ENCODE assay signal across 16 cellular contexts in genomic region chr17:76545918-76546555, GRCh38. TPM values are rescaled to one million over a fixed set of nuclear protein-coding genes. Genes with fewer than 3 reads are reported as not detected.
DNase-seq lines count a peak whose midpoint lies in the region; ATAC-seq and TF ChIP-seq lines count a peak whose summit lies in the region.
"Had no signal": no experiment of that assay in that cellular context is flagged by ENCODE, and none has a peak within 500 bp of the region (broad histone marks: within the 10 kb centered on the region; RNA-seq: fewer than 3 reads in every experiment).

No MANE protein-coding gene starts in this region.

- H3K9me3 Mint-ChIP-seq in chondrocyte (ENCODE audit: low read depth): no peaks in the 10 kb centered on the region
- H3K9me3 Mint-ChIP-seq in CD8-positive, alpha-beta T cell: no peaks in the 10 kb centered on the region

- DNase-seq in AG04450 (ENCODE audit: low read depth, low spot score): no peak
- peak; percentile 71 for DNase-seq in chondrocyte (ENCODE audit: low spot score)
- peak; percentile 44 for DNase-seq in medulla oblongata (ENCODE audit: extremely low spot score)
- DNase-seq in NCI-H2107 (lab: John Stamatoyannopoulos, UW): no peak
- no peak for DNase-seq in CD8-positive, alpha-beta T cell
- no peak for DNase-seq in NAMALWA (ENCODE audit: low spot score)
- DNase-seq: activated CD4-positive, alpha-beta T cell treated with anti-CD3 and anti-CD28 coated beads for 1 hour; activated CD8-positive, alpha-beta memory T cell treated with anti-CD3 and anti-CD28 coated beads, Interleukin-2, amount 10 ng/mL, durations not matched to agents 7 days and 5 days; activated effector memory CD4-positive, alpha-beta T cell treated with anti-CD3 and anti-CD28 coated beads, Interleukin-2, amount 50 U/mL, for 16 hours; COR-L47; cortex of kidney; NCI-H1930; NCI-H510A treated with DMSO at 0.1 percent for 48 hours; stimulated activated CD4-positive, alpha-beta T cell treated with anti-CD3 and anti-CD28 coated beads, Interleukin-2, amount 100 ng/mL, for 48 hours had no signal

- no peak for TF ChIP-seq EP300 in Ishikawa (IDR thresholded peaks at IDR 0.05; ENCODE audit: borderline replicate concordance)

- peaks cover 2% of the 10 kb centered on the region for H3K27me3 ChIP-seq in AG04450 (ENCODE audit: control insufficient read depth, insufficient read depth, low read length)
- H3K27me3 ChIP-seq in CD8-positive, alpha-beta T cell (ENCODE audit: insufficient read depth, low read length): no peaks in the 10 kb centered on the region

- no peak overlapping the region for H3K27ac Mint-ChIP-seq in chondrocyte (ENCODE audit: unreplicated experiment)
- H3K27ac Mint-ChIP-seq in CD8-positive, alpha-beta T cell: no peak overlapping the region
- H3K27ac Mint-ChIP-seq: activated CD8-positive, alpha-beta memory T cell treated with anti-CD3 and anti-CD28 coated beads, Interleukin-2, amount 10 ng/mL, durations not matched to agents 7 days and 5 days had no signal

- no peak overlapping the region for H3K4me3 Mint-ChIP-seq in chondrocyte (ENCODE audit: unreplicated experiment)
- no peak overlapping the region for H3K4me3 Mint-ChIP-seq in CD8-positive, alpha-beta T cell
- H3K4me3 Mint-ChIP-seq: activated CD8-positive, alpha-beta memory T cell treated with anti-CD3 and anti-CD28 coated beads, Interleukin-2, amount 10 ng/mL, durations not matched to agents 7 days and 5 days had no signal

- H3K27me3 Mint-ChIP-seq in chondrocyte (ENCODE audit: low read depth): no peaks in the 10 kb centered on the region
- H3K27me3 Mint-ChIP-seq in CD8-positive, alpha-beta T cell (ENCODE audit: low read depth): peaks cover 12% of the 10 kb centered on the region

- no peaks in the 10 kb centered on the region for H3K9me3 ChIP-seq in AG04450 (ENCODE audit: control insufficient read depth, insufficient read depth, low read length)
- H3K9me3 ChIP-seq in CD8-positive, alpha-beta T cell (ENCODE audit: low read length): no peaks in the 10 kb centered on the region

- H3K27ac ChIP-seq in AG04450 (ENCODE audit: low read depth, low read length): peak overlapping the region; percentile 68
- no peak overlapping the region for H3K27ac ChIP-seq in CD8-positive, alpha-beta T cell (ENCODE audit: low read depth, low read length)

- POLR2A ChIA-PET in AG04450 (lab: Yijun Ruan, JAX): interaction anchor here (0.5 to 1.7 kb wide), 11 partner anchors 9 to 1649 kb away, joined by 3 to 14 read pairs (median 5); partner anchors contain the start of genes CYGB and MFSD11
- POLR2A ChIA-PET in CD8-positive, alpha-beta T cell (lab: Charles Lee): interaction anchor here (0.6 kb wide), 1 partner anchor 18 kb away, joined by 3 read pairs; no protein-coding TSS in a partner anchor

- no peaks in the 10 kb centered on the region for H3K36me3 ChIP-seq in CD8-positive, alpha-beta T cell (ENCODE audit: insufficient read depth, low read length)

- TF ChIP-seq CTCF in AG04450 (IDR thresholded peaks at IDR 0.05; ENCODE audit: low read depth, low read length) (no peak), chondrocyte (IDR thresholded peaks at IDR 0.05) (no peak)
- no peak for TF ChIP-seq CTCF in CD8-positive, alpha-beta T cell (IDR thresholded peaks at IDR 0.05)

- CTCF ChIA-PET in AG04450 (lab: Charles Lee): interaction anchor here (0.7 to 4.8 kb wide), 11 partner anchors 11 to 169 kb away, joined by 3 to 41 read pairs (median 6); no protein-coding TSS in a partner anchor
- CTCF ChIA-PET in CD8-positive, alpha-beta T cell (lab: Charles Lee): interaction anchor here (0.8 to 8.7 kb wide), 23 partner anchors 10 to 171 kb away, joined by 3 to 176 read pairs (median 5); partner anchors contain the start of gene AANAT

- no peak overlapping the region for H3K4me3 ChIP-seq in AG04450 (ENCODE audit: low read depth, low read length)
- H3K4me3 ChIP-seq in CD8-positive, alpha-beta T cell (ENCODE audit: low read depth, low read length): no peak overlapping the region

- no peak for ATAC-seq in CD8-positive, alpha-beta T cell
- ATAC-seq in GM21786 (IDR thresholded peaks at IDR 0.05; ENCODE audit: unreplicated experiment): no peak
- ATAC-seq: activated CD8-positive, alpha-beta memory T cell treated with anti-CD3 and anti-CD28 coated beads, Interleukin-2, amount 10 ng/mL, durations not matched to agents 7 days and 5 days had no signal

- H3K4me1 ChIP-seq in CD8-positive, alpha-beta T cell (ENCODE audit: insufficient read depth, low read length): peaks cover 7% of the 10 kb centered on the region

- peaks cover 14% of the 10 kb centered on the region for H3K4me1 Mint-ChIP-seq in chondrocyte (ENCODE audit: low read depth)
- peaks cover 11% of the 10 kb centered on the region for H3K4me1 Mint-ChIP-seq in CD8-positive, alpha-beta T cell (ENCODE audit: low read depth)

- H3K36me3 Mint-ChIP-seq in chondrocyte (ENCODE audit: low read depth): no peaks in the 10 kb centered on the region
- no peaks in the 10 kb centered on the region for H3K36me3 Mint-ChIP-seq in CD8-positive, alpha-beta T cell
- H3K36me3 Mint-ChIP-seq: activated CD8-positive, alpha-beta memory T cell treated with anti-CD3 and anti-CD28 coated beads, Interleukin-2, amount 10 ng/mL, durations not matched to agents 7 days and 5 days had no signal

- TF ChIP-seq RAD21 in Ishikawa (IDR thresholded peaks at IDR 0.05; ENCODE audit: low read depth): no peak

- intact Hi-C loops in CD8-positive, alpha-beta T cell (cut with DNase I, micrococcal nuclease): loop anchor here in 1 of 2 experiments (5.0 kb wide), 1 partner anchor 41 kb away; the partner anchor contains the start of gene ST6GALNAC2

TF ChIP-seq in Ishikawa, 13 proteins besides CTCF, POLR2A, EP300 and RAD21:
- TF ChIP-seq REST (IDR thresholded peaks at IDR 0.05; ENCODE audit: low read depth) (peak; percentile 38; the same call in 1 of the 2 replicates), YY1 (IDR thresholded peaks at IDR 0.05; ENCODE audit: low read depth) (no peak), FOXM1 (IDR thresholded peaks at IDR 0.05; ENCODE audit: borderline replicate concordance, low read depth) (no peak), NFIC (IDR thresholded peaks at IDR 0.05) (no peak), ZBTB7A (IDR thresholded peaks at IDR 0.05; ENCODE audit: low read depth) (no peak), TAF1 (IDR thresholded peaks at IDR 0.05; ENCODE audit: low read depth) (no peak), USF1 (IDR thresholded peaks at IDR 0.05) (no peak)

RNA-seq across cellular contexts. Expression of gene PRCD, which starts 6.2 kb away (rescaled TPM):
- polyA plus RNA-seq in AG04450 (2011; rRNA removed): 0.69 and 1.9 TPM in 2 replicates
- polyA minus RNA-seq in AG04450 (2011; rRNA and poly(A)+ RNA removed): 0.37 and 0.96 TPM in 2 replicates
- 0.55 to 1.0 TPM (median 0.92 TPM) in 3 replicates for total RNA-seq in chondrocyte
- not detected for total RNA-seq in CD8-positive, alpha-beta T cell
- total RNA-seq: activated CD8-positive, alpha-beta memory T cell treated with anti-CD3 and anti-CD28 coated beads, Interleukin-2, amount 10 ng/mL, durations not matched to agents 7 days and 5 days had no signal

RNA-seq across cellular contexts. Expression of gene CYGB, which starts 8.5 kb away (rescaled TPM):
- 7.4 and 7.7 TPM in 2 replicates for polyA plus RNA-seq in AG04450 (2011; rRNA removed)
- polyA minus RNA-seq in AG04450 (2011; rRNA and poly(A)+ RNA removed): 3.1 and 5.3 TPM in 2 replicates
- total RNA-seq in chondrocyte: 0.48 to 5.4 TPM (median 4.6 TPM) in 3 replicates
- under 1 TPM; 0.47 to 0.57 TPM for total RNA-seq in CD8-positive, alpha-beta T cell
- total RNA-seq: activated CD8-positive, alpha-beta memory T cell treated with anti-CD3 and anti-CD28 coated beads, Interleukin-2, amount 10 ng/mL, durations not matched to agents 7 days and 5 days had no signal

RNA-seq across cellular contexts. Expression of gene ST6GALNAC2, which starts 39.6 kb away (rescaled TPM):
- 0.17 and 0.36 TPM in 2 replicates for polyA plus RNA-seq in AG04450 (2011; rRNA removed)
- polyA minus RNA-seq in AG04450 (2011; rRNA and poly(A)+ RNA removed): 0.83 TPM in 1 of 2 replicates, not detected in the other
- 1.5 to 3.0 TPM (median 2.8 TPM) in 3 replicates for total RNA-seq in chondrocyte
- total RNA-seq in CD8-positive, alpha-beta T cell: 1 to 10 TPM in 1 of 2 experiments, under 1 TPM in 1; 0.50 to 1.7 TPM
- total RNA-seq: activated CD8-positive, alpha-beta memory T cell treated with anti-CD3 and anti-CD28 coated beads, Interleukin-2, amount 10 ng/mL, durations not matched to agents 7 days and 5 days had no signal

RNA-seq across cellular contexts. Expression of gene RHBDF2, which starts 44.8 kb away (rescaled TPM):
- 5.4 and 8.7 TPM in 2 replicates for polyA plus RNA-seq in AG04450 (2011; rRNA removed)
- polyA minus RNA-seq in AG04450 (2011; rRNA and poly(A)+ RNA removed): 6.8 and 7.7 TPM in 2 replicates
- total RNA-seq in chondrocyte: 4.7 to 5.4 TPM (median 4.9 TPM) in 3 replicates
- 10 to 100 TPM; 45.4 to 46.2 TPM for total RNA-seq in CD8-positive, alpha-beta T cell

Comparison
In these comparisons a context has a peak if more than half of its experiments do, and no peak if none do; other contexts are left out.
1. DNase-seq: peak in chondrocyte (single experiment) and medulla oblongata (single experiment); none in AG04450 (single experiment), NCI-H2107 (single experiment), CD8-positive, alpha-beta T cell (0 of 7) and NAMALWA (single experiment).